In genomic region chr6:95648636-95649035, GRCh38 we compare ENCODE assay signal across 1 cellular context.
TF ChIP-seq lines count a peak whose summit lies in the region.

No MANE protein-coding gene starts in this region.

TF ChIP-seq in WTC11, 78 proteins besides CTCF, POLR2A, EP300 and RAD21 (continued from another document):
- no peak for TF ChIP-seq FOXK1 (CRISPR knock-in tag; IDR thresholded peaks at IDR 0.05)
- TF ChIP-seq AFF4 (CRISPR knock-in tag; IDR thresholded peaks at IDR 0.05; ENCODE audit: borderline replicate concordance), result no peak
